In genomic region chr5:90170231-90170630, GRCh38 we compare ENCODE assay signal across 18 cellular contexts.
DNase-seq lines count a peak whose midpoint lies in the region; ATAC-seq and TF ChIP-seq lines count a peak whose summit lies in the region.
"Had no signal": no experiment of that assay in that cellular context is flagged by ENCODE, and none has a peak within 500 bp of the region (broad histone marks: within the 10 kb centered on the region; RNA-seq: fewer than 3 reads in every experiment).

No MANE protein-coding gene starts in this region.

- intact Hi-C loops in A673 (cut with micrococcal nuclease; ENCODE audit: unreplicated experiment) (no loop called here), left ventricle myocardium inferior (cut with micrococcal nuclease) (no loop called here), transverse colon (cut with DNase I; ENCODE audit: low total_unique reads) (no loop called here)

- no peaks in the 10 kb centered on the region for H3K36me3 Mint-ChIP-seq in T-helper 2 cell treated with Interferon-gamma antibody and Interleukin-4, amounts not matched to agents 5 μg/mL and 100 μg/mL, for 36 hours (ENCODE audit: low read depth)
- H3K36me3 Mint-ChIP-seq: activated CD8-positive, alpha-beta memory T cell treated with anti-CD3 and anti-CD28 coated beads, Interleukin-2, amount 10 ng/mL, durations not matched to agents 7 days and 5 days; natural killer cell treated with Interleukin-12 subunit alpha and Interleukin-12 subunit beta and Interleukin-15 and Interleukin-18, amount 100 ng/mL, for 72 hours; WTC11 had no signal

- TF ChIP-seq CTCF in A673 (conservative IDR thresholded peaks at IDR 0.05; ENCODE audit: low read depth, low read length) (no peak), left ventricle myocardium inferior (IDR thresholded peaks at IDR 0.05; ENCODE audit: borderline replicate concordance) (no peak), transverse colon (IDR thresholded peaks at IDR 0.05) (no peak)

- peak; percentile 82 for ATAC-seq in SK-N-SH treated with all-trans-retinoic acid at 6 μM for 48 hours
- ATAC-seq: activated CD8-positive, alpha-beta memory T cell treated with anti-CD3 and anti-CD28 coated beads, Interleukin-2, amount 10 ng/mL, durations not matched to agents 7 days and 5 days; natural killer cell treated with Interleukin-12 subunit alpha and Interleukin-12 subunit beta and Interleukin-15 and Interleukin-18, amount 100 ng/mL, for 72 hours; WTC11 had no signal

- H3K27ac ChIP-seq in A673 (ENCODE audit: low read depth, low read length, poor library complexity, severe bottlenecking) (no peak overlapping the region), left ventricle myocardium inferior (replicated peaks) (peak overlapping the region; percentile 7), transverse colon (no peak overlapping the region)

- no TSS peak for BruUV-seq in A673 (replicated peaks; lab: Mats Ljungman, UMichigan)

- no peaks in the 10 kb centered on the region for H3K36me3 ChIP-seq in A673 (ENCODE audit: insufficient read depth, low read length, poor library complexity, severe bottlenecking)
- no peaks in the 10 kb centered on the region for H3K36me3 ChIP-seq in left ventricle myocardium inferior
- no peaks in the 10 kb centered on the region for H3K36me3 ChIP-seq in transverse colon

- POLR2A ChIA-PET in A673 (lab: Charles Lee; ENCODE audit: low non-redundant PET): no interaction called here

- CTCF ChIA-PET in A673 (lab: Charles Lee): no interaction called here

- H3K4me3 ChIP-seq in A673 (ENCODE audit: low read depth, low read length, poor library complexity, severe bottlenecking) (no peak overlapping the region), left ventricle myocardium inferior (no peak overlapping the region), transverse colon (no peak overlapping the region)
- H3K4me3 ChIP-seq: lung had no signal

- H3K9me3 ChIP-seq in A673 (ENCODE audit: low read depth, low read length, poor library complexity, severe bottlenecking) (no peaks in the 10 kb centered on the region), left ventricle myocardium inferior (replicated peaks) (peaks cover 2% of the 10 kb centered on the region), transverse colon (no peaks in the 10 kb centered on the region)

- H3K27me3 ChIP-seq in A673 (replicated peaks; ENCODE audit: insufficient read depth, low read depth, low read length, poor library complexity) (no peaks in the 10 kb centered on the region), left ventricle myocardium inferior (ENCODE audit: low read depth) (no peaks in the 10 kb centered on the region), transverse colon (no peaks in the 10 kb centered on the region)

- H3K4me1 ChIP-seq in A673 (ENCODE audit: insufficient read depth, low read length, poor library complexity, severe bottlenecking): peaks cover 9% of the 10 kb centered on the region
- peaks cover 21% of the 10 kb centered on the region for H3K4me1 ChIP-seq in left ventricle myocardium inferior
- peaks cover 0 to 16% (median 6%) of the 10 kb centered on the region in 4 donors for H3K4me1 ChIP-seq in transverse colon

- peak; percentile 20 for DNase-seq in A673 (ENCODE audit: low spot score)
- peak; percentile 50 for DNase-seq in NCI-H1417 treated with DMSO at 0.1 percent for 48 hours (lab: John Stamatoyannopoulos, UW)
- no peak for DNase-seq in left ventricle myocardium inferior
- no peak for DNase-seq in midbrain (lab: John Stamatoyannopoulos, UW)
- DNase-seq in transverse colon: no peak
- DNase-seq in GM19238 (ENCODE audit: insufficient read length, low spot score): no peak
- no peak for DNase-seq in T-helper 2 cell treated with Interferon-gamma antibody and Interleukin-4, amounts not matched to agents 5 μg/mL and 100 μg/mL, for 36 hours (ENCODE audit: low spot score)
- DNase-seq: activated CD8-positive, alpha-beta memory T cell treated with anti-CD3 and anti-CD28 coated beads, Interleukin-2, amount 10 ng/mL, durations not matched to agents 7 days and 5 days; activated gamma-delta T cell; aorta; cortex of kidney; GDM1; HFFc6; SW 1271 had no signal

- H3K4me3 Mint-ChIP-seq in T-helper 2 cell treated with Interferon-gamma antibody and Interleukin-4, amounts not matched to agents 5 μg/mL and 100 μg/mL, for 36 hours: no peak overlapping the region
- H3K4me3 Mint-ChIP-seq: activated CD8-positive, alpha-beta memory T cell treated with anti-CD3 and anti-CD28 coated beads, Interleukin-2, amount 10 ng/mL, durations not matched to agents 7 days and 5 days; HFFc6; natural killer cell treated with Interleukin-12 subunit alpha and Interleukin-12 subunit beta and Interleukin-15 and Interleukin-18, amount 100 ng/mL, for 72 hours; WTC11 had no signal

- H3K4me1 Mint-ChIP-seq in T-helper 2 cell treated with Interferon-gamma antibody and Interleukin-4, amounts not matched to agents 5 μg/mL and 100 μg/mL, for 36 hours (ENCODE audit: low read depth): no peaks in the 10 kb centered on the region
- H3K4me1 Mint-ChIP-seq: activated CD8-positive, alpha-beta memory T cell treated with anti-CD3 and anti-CD28 coated beads, Interleukin-2, amount 10 ng/mL, durations not matched to agents 7 days and 5 days; WTC11 had no signal

- WGBS in transverse colon (ENCODE audit: low coverage in 1 of 2), 2 donors: 13% methylated on average over 1 of the region's 1 CpG; no CpG with 5 or more reads in 1 of the 2 donors

- H3K27me3 Mint-ChIP-seq in T-helper 2 cell treated with Interferon-gamma antibody and Interleukin-4, amounts not matched to agents 5 μg/mL and 100 μg/mL, for 36 hours (ENCODE audit: low read depth): no peaks in the 10 kb centered on the region
- H3K27me3 Mint-ChIP-seq: activated CD8-positive, alpha-beta memory T cell treated with anti-CD3 and anti-CD28 coated beads, Interleukin-2, amount 10 ng/mL, durations not matched to agents 7 days and 5 days; natural killer cell treated with Interleukin-12 subunit alpha and Interleukin-12 subunit beta and Interleukin-15 and Interleukin-18, amount 100 ng/mL, for 72 hours had no signal

- no peaks in the 10 kb centered on the region for H3K9me3 Mint-ChIP-seq in T-helper 2 cell treated with Interferon-gamma antibody and Interleukin-4, amounts not matched to agents 5 μg/mL and 100 μg/mL, for 36 hours
- H3K9me3 Mint-ChIP-seq: WTC11 had no signal

- no peak for TF ChIP-seq EP300 in transverse colon (IDR thresholded peaks at IDR 0.05; ENCODE audit: low read depth)

- H3K27ac Mint-ChIP-seq in T-helper 2 cell treated with Interferon-gamma antibody and Interleukin-4, amounts not matched to agents 5 μg/mL and 100 μg/mL, for 36 hours: no peak overlapping the region
- H3K27ac Mint-ChIP-seq: activated CD8-positive, alpha-beta memory T cell treated with anti-CD3 and anti-CD28 coated beads, Interleukin-2, amount 10 ng/mL, durations not matched to agents 7 days and 5 days; HFFc6; natural killer cell treated with Interleukin-12 subunit alpha and Interleukin-12 subunit beta and Interleukin-15 and Interleukin-18, amount 100 ng/mL, for 72 hours; WTC11 had no signal

- in situ Hi-C loops in transverse colon (cut with MboI; ENCODE audit: low pct_ligation_motif_present in 1 of 4, low pct_unique_long_range_greater_than_20kb in 1 of 4, low sequenced_read_pairs in 3 of 4): no loop called here

- TF ChIP-seq POLR2A in transverse colon (IDR thresholded peaks at IDR 0.05): no peak

TF ChIP-seq in SK-N-SH treated with all-trans-retinoic acid at 6 μM for 48 hours, 23 proteins besides CTCF, POLR2A, EP300 and RAD21 (continues in another document):
- no peak for TF ChIP-seq ZNF8 (CRISPR knock-in tag; IDR thresholded peaks at IDR 0.05)
- TF ChIP-seq TCF4 (CRISPR knock-in tag; IDR thresholded peaks at IDR 0.05; ENCODE audit: borderline replicate concordance): peak; percentile 87
- TF ChIP-seq ZNF70 (CRISPR knock-in tag; IDR thresholded peaks at IDR 0.05): 0 out of 2 replicates have a peak, but pooled peaks have one; percentile 42
- peak; percentile 10; the same call in 1 of the 2 replicates for TF ChIP-seq BACH2 (CRISPR knock-in tag; IDR thresholded peaks at IDR 0.05; ENCODE audit: borderline replicate concordance)
- TF ChIP-seq TSHZ2 (CRISPR knock-in tag; IDR thresholded peaks at IDR 0.05): peak; percentile 35; the same call in 1 of the 2 replicates
- TF ChIP-seq CSDC2 (CRISPR knock-in tag; IDR thresholded peaks at IDR 0.05): no peak
- no peak for TF ChIP-seq ESRRG (CRISPR knock-in tag; IDR thresholded peaks at IDR 0.05)
- 0 out of 2 replicates have a peak, but pooled peaks have one; percentile 54 for TF ChIP-seq CSRNP3 (CRISPR knock-in tag; IDR thresholded peaks at IDR 0.05)

Comparison
In these comparisons a context has a peak if more than half of its experiments do, and no peak if none do; other contexts are left out.
1. DNase-seq: peak in A673 (single experiment) and NCI-H1417 treated with DMSO at 0.1 percent for 48 hours (single experiment); none in left ventricle myocardium inferior (single experiment), midbrain (single experiment), transverse colon (single experiment), GM19238 (single experiment) and T-helper 2 cell treated with Interferon-gamma antibody and Interleukin-4, amounts not matched to agents 5 μg/mL and 100 μg/mL, for 36 hours (single experiment).